ENCODE assay signal across 16 cellular contexts in genomic region chr13:73216381-73216831, GRCh38.
DNase-seq lines count a peak whose midpoint lies in the region; ATAC-seq and TF ChIP-seq lines count a peak whose summit lies in the region.
"Had no signal": no experiment of that assay in that cellular context is flagged by ENCODE, and none has a peak within 500 bp of the region (broad histone marks: within the 10 kb centered on the region; RNA-seq: fewer than 3 reads in every experiment).

No MANE protein-coding gene starts in this region.

- no peak overlapping the region for H4K5ac ChIP-seq in mesendoderm (ENCODE audit: low read length)

- no peak overlapping the region for H3K4ac ChIP-seq in mesendoderm (ENCODE audit: low read depth, low read length)

- H3K79me1 ChIP-seq in mesendoderm (ENCODE audit: low read length), result no peaks in the 10 kb centered on the region

- H3K27ac Mint-ChIP-seq in CD4-positive, alpha-beta memory T cell, result no peak overlapping the region
- H3K27ac Mint-ChIP-seq: activated naive CD8-positive, alpha-beta T cell treated with anti-CD3 and anti-CD28 coated beads for 36 hours; CD14-positive monocyte; natural killer cell had no signal

- no peak overlapping the region for H3K18ac ChIP-seq in mesendoderm (ENCODE audit: low read length)

- H2BK15ac ChIP-seq in mesendoderm (replicated peaks; ENCODE audit: low read depth), result no peak overlapping the region

- intact Hi-C loops in CD4-positive, alpha-beta memory T cell (cut with micrococcal nuclease), result no loop called here

- CTCF ChIA-PET in CD4-positive, alpha-beta memory T cell (lab: Charles Lee; ENCODE audit: partially characterized antibody), result no interaction called here

- DNase-seq in EH (ENCODE audit: low read depth) (peak; percentile 89), adipocyte (ENCODE audit: low read depth) (peak; percentile 87), fibroblast of villous mesenchyme (ENCODE audit: low read depth) (peak; percentile 82), thoracic aorta (ENCODE audit: low spot score) (no peak), mesendoderm (no peak)
- DNase-seq in effector CD8-positive, alpha-beta T cell (lab: John Stamatoyannopoulos, UW), result no peak
- no peak for DNase-seq in CD4-positive, alpha-beta memory T cell
- DNase-seq: activated naive CD8-positive, alpha-beta T cell treated with anti-CD3 and anti-CD28 coated beads for 36 hours; central memory CD4-positive, alpha-beta T cell; lower lobe of right lung; natural killer cell; NCI-H1048; NCI-H2107; psoas muscle had no signal

- H4K8ac ChIP-seq in mesendoderm (ENCODE audit: low read depth, low read length), result no peak overlapping the region

- H3K9ac ChIP-seq in adipocyte (ENCODE audit: low read length) (no peak overlapping the region), mesendoderm (ENCODE audit: low read length) (no peak overlapping the region)

- peaks cover 7% of the 10 kb centered on the region in 2 donors for H3K27me3 Mint-ChIP-seq in CD4-positive, alpha-beta memory T cell
- H3K27me3 Mint-ChIP-seq: activated naive CD8-positive, alpha-beta T cell treated with anti-CD3 and anti-CD28 coated beads for 36 hours had no signal

- H2BK120ac ChIP-seq in mesendoderm (ENCODE audit: low read depth, low read length), result no peak overlapping the region

- H3K9me3 Mint-ChIP-seq in CD4-positive, alpha-beta memory T cell, result no peaks in the 10 kb centered on the region
- H3K9me3 Mint-ChIP-seq: activated naive CD8-positive, alpha-beta T cell treated with anti-CD3 and anti-CD28 coated beads for 36 hours had no signal

- no CpG with 5 or more reads among the region's 5 CpGs for WGBS in mesendoderm (ENCODE audit: extremely low coverage, insufficient coverage, low lambda C conversion rate)

- ATAC-seq in thoracic aorta (ENCODE audit: insufficient number of reproducible peaks, low FRiP score, low read depth), result peak; percentile 56
- ATAC-seq: natural killer cell, Panc1, psoas muscle had no signal

- H3K4me1 ChIP-seq in adipocyte (ENCODE audit: control insufficient read depth, insufficient read depth, low read length) (no peaks in the 10 kb centered on the region), thoracic aorta (ENCODE audit: control insufficient read depth in 1 of 2, low read depth in 2 of 2) (peaks cover 11 to 18% of the 10 kb centered on the region in 2 donors), mesendoderm (ENCODE audit: control insufficient read depth, low read depth, low read length) (no peaks in the 10 kb centered on the region)
- H3K4me1 ChIP-seq in CD4-positive, alpha-beta memory T cell (ENCODE audit: insufficient read depth, low read length), result no peaks in the 10 kb centered on the region
- H3K4me1 ChIP-seq: lower lobe of right lung, psoas muscle had no signal

- no peak overlapping the region for H2BK5ac ChIP-seq in mesendoderm (ENCODE audit: low read length)

- POLR2A ChIA-PET in CD4-positive, alpha-beta memory T cell (lab: Charles Lee; ENCODE audit: partially characterized antibody), result no interaction called here

- no peaks in the 10 kb centered on the region for H3K36me3 Mint-ChIP-seq in CD4-positive, alpha-beta memory T cell
- H3K36me3 Mint-ChIP-seq: activated naive CD8-positive, alpha-beta T cell treated with anti-CD3 and anti-CD28 coated beads for 36 hours; CD14-positive monocyte; natural killer cell had no signal

- H3K27me3 ChIP-seq in adipocyte (replicated peaks; ENCODE audit: control insufficient read depth, insufficient read depth, low read length), result no peaks in the 10 kb centered on the region
- H3K27me3 ChIP-seq in thoracic aorta (replicated peaks; ENCODE audit: insufficient read depth), result no peaks in the 10 kb centered on the region
- no peaks in the 10 kb centered on the region for H3K27me3 ChIP-seq in CD4-positive, alpha-beta memory T cell (ENCODE audit: insufficient read depth, low read length)
- no peaks in the 10 kb centered on the region for H3K27me3 ChIP-seq in mesendoderm (ENCODE audit: insufficient read depth, low read length, poor library complexity)

- H3K9me3 ChIP-seq in adipocyte (ENCODE audit: control insufficient read depth, low read length) (no peaks in the 10 kb centered on the region), thoracic aorta (no peaks in the 10 kb centered on the region)
- no peaks in the 10 kb centered on the region for H3K9me3 ChIP-seq in CD4-positive, alpha-beta memory T cell (ENCODE audit: control insufficient read depth in 1 of 2, low read length in 2 of 2)
- H3K9me3 ChIP-seq: lower lobe of right lung, psoas muscle had no signal

- peaks cover 0 to 2% (median under 1%) of the 10 kb centered on the region in 4 donors for H3K4me1 Mint-ChIP-seq in CD4-positive, alpha-beta memory T cell
- H3K4me1 Mint-ChIP-seq: natural killer cell had no signal

- H3K56ac ChIP-seq in mesendoderm (ENCODE audit: low read length), result no peak overlapping the region

- H3K4me2 ChIP-seq in mesendoderm (ENCODE audit: low read length), result no peak overlapping the region

- H3K36me3 ChIP-seq in adipocyte (ENCODE audit: control insufficient read depth, insufficient read depth, low read length, severe bottlenecking), result no peaks in the 10 kb centered on the region
- no peaks in the 10 kb centered on the region for H3K36me3 ChIP-seq in thoracic aorta
- no peaks in the 10 kb centered on the region for H3K36me3 ChIP-seq in CD4-positive, alpha-beta memory T cell (ENCODE audit: insufficient read depth, low read length)
- no peaks in the 10 kb centered on the region for H3K36me3 ChIP-seq in mesendoderm (ENCODE audit: control insufficient read depth, insufficient read depth, low read length)
- H3K36me3 ChIP-seq: lower lobe of right lung had no signal

- TF ChIP-seq CTCF in fibroblast of villous mesenchyme (IDR thresholded peaks at IDR 0.05; ENCODE audit: insufficient read depth, low read depth, low read length), result no peak
- no peak for TF ChIP-seq CTCF in thoracic aorta (IDR thresholded peaks at IDR 0.05)

- H3K27ac ChIP-seq in thoracic aorta (peak overlapping the region in 1 of 2 donors; percentile 25), mesendoderm (ENCODE audit: low read depth, low read length) (no peak overlapping the region)
- no peak overlapping the region for H3K27ac ChIP-seq in CD4-positive, alpha-beta memory T cell (ENCODE audit: low read depth, low read length)
- H3K27ac ChIP-seq: lower lobe of right lung, psoas muscle had no signal

- no peaks in the 10 kb centered on the region for H3K79me2 ChIP-seq in mesendoderm (ENCODE audit: control insufficient read depth, insufficient read depth, low read length)

- no peak overlapping the region for H3K4me3 Mint-ChIP-seq in CD4-positive, alpha-beta memory T cell
- H3K4me3 Mint-ChIP-seq: activated naive CD8-positive, alpha-beta T cell treated with anti-CD3 and anti-CD28 coated beads for 36 hours; CD14-positive monocyte; natural killer cell had no signal

- no peak overlapping the region for H3K23ac ChIP-seq in mesendoderm (ENCODE audit: low read length)

- H2AK5ac ChIP-seq in mesendoderm (ENCODE audit: low read length), result no peak overlapping the region

- H3K4me3 ChIP-seq in adipocyte (ENCODE audit: low read length) (no peak overlapping the region), fibroblast of villous mesenchyme (ENCODE audit: low read depth, low read length) (no peak overlapping the region), thoracic aorta (no peak overlapping the region), mesendoderm (ENCODE audit: low read length) (no peak overlapping the region)
- no peak overlapping the region for H3K4me3 ChIP-seq in CD4-positive, alpha-beta memory T cell (ENCODE audit: low read length in 2 of 2)
- H3K4me3 ChIP-seq: lower lobe of right lung, psoas muscle had no signal

Comparison
In these comparisons a context has a peak if more than half of its experiments do, and no peak if none do; other contexts are left out.
1. DNase-seq: peak in EH (single experiment), adipocyte (single experiment) and fibroblast of villous mesenchyme (single experiment); none in thoracic aorta (single experiment), effector CD8-positive, alpha-beta T cell (single experiment), CD4-positive, alpha-beta memory T cell (0 of 5) and mesendoderm (single experiment).